In genomic region chr7:95546647-95547046, GRCh38 we compare ENCODE assay signal across 17 cellular contexts. TPM values are rescaled to one million over a fixed set of nuclear protein-coding genes. Genes with fewer than 3 reads are reported as not detected.
A peak's percentile ranks its signal among the peaks of the same experiment; 100 is the strongest.
DNase-seq lines count a peak whose midpoint lies in the region; ATAC-seq and TF ChIP-seq lines count a peak whose summit lies in the region.
"Had no signal": no experiment of that assay in that cellular context is flagged by ENCODE, and none has a peak within 500 bp of the region (broad histone marks: within the 10 kb centered on the region; RNA-seq: fewer than 3 reads in every experiment).

No MANE protein-coding gene starts in this region.

- no peaks in the 10 kb centered on the region for H4K20me1 ChIP-seq in IMR-90 (ENCODE audit: insufficient read depth, low read length)

- H3K56ac ChIP-seq in IMR-90 (ENCODE audit: extremely low read depth, insufficient read depth, low read length): no peak overlapping the region

- WGBS in IMR-90 (ENCODE audit: extremely low coverage in 2 of 2, insufficient read length in 1 of 2), 2 experiments: no CpG with 5 or more reads among the region's 4 CpGs
- WGBS in right lobe of liver (ENCODE audit: insufficient coverage, low coverage, low lambda C conversion rate, missing lambda C conversion rate): 14% methylated on average over 4 of the region's 4 CpGs

- no peak overlapping the region for H2AK5ac ChIP-seq in IMR-90 (ENCODE audit: low read depth, low read length)

- intact Hi-C loops in IMR-90 (cut with micrococcal nuclease) (no loop called here), right lobe of liver (cut with DNase I) (no loop called here)

- TF ChIP-seq CTCF in IMR-90 (conservative IDR thresholded peaks at IDR 0.05; ENCODE audit: low read depth, low read length) (no peak), right lobe of liver (IDR thresholded peaks at IDR 0.05) (peak in 1 of 4 donors; percentile 11)

- no peaks in the 10 kb centered on the region for H3K9me1 ChIP-seq in IMR-90 (ENCODE audit: insufficient read depth, low read length)

- no peak overlapping the region for H2BK20ac ChIP-seq in IMR-90 (ENCODE audit: low read depth, low read length)

- H3K9ac ChIP-seq in IMR-90 (ENCODE audit: low read depth, low read length) (no peak overlapping the region), subcutaneous abdominal adipose tissue (ENCODE audit: low read length in 5 of 5) (peak overlapping the region in 2 of 5 donors; percentile 21 to 56)

- DNase-seq in IMR-90: no peak
- DNase-seq in caudate nucleus (lab: John Stamatoyannopoulos, UW): no peak
- DNase-seq in right lobe of liver: peak in 1 of 3 donors; percentile 66
- DNase-seq in activated CD4-positive, alpha-beta T cell treated with anti-CD3 and anti-CD28 coated beads for 1 hour: no peak
- no peak for DNase-seq in NCI-H2029 (lab: John Stamatoyannopoulos, UW)
- no peak for DNase-seq in activated CD4-positive, alpha-beta T cell treated with anti-CD3 and anti-CD28 coated beads, Interleukin-2, amount 50 U/mL, for 48 hours
- DNase-seq: activated CD8-positive, alpha-beta memory T cell treated with anti-CD3 and anti-CD28 coated beads for 24 hours; COR-L47; foreskin fibroblast; midbrain; NCI-H2171 treated with DMSO at 0.1 percent for 48 hours; nucleus accumbens; spleen; stimulated activated naive CD4-positive, alpha-beta T cell had no signal

- dilution Hi-C loops in IMR-90 (cut with HindIII; ENCODE audit: low sequenced_read_pairs, unreplicated experiment): no loop called here

- no peak for TF ChIP-seq RAD21 in IMR-90 (IDR thresholded peaks at IDR 0.05; ENCODE audit: low read length)

- H3K36me3 ChIP-seq in IMR-90 (ENCODE audit: control insufficient read depth, insufficient read depth, low read length) (no peaks in the 10 kb centered on the region), right lobe of liver (no peaks in the 10 kb centered on the region), subcutaneous abdominal adipose tissue (ENCODE audit: control insufficient read depth in 5 of 5, insufficient read depth in 5 of 5, low read length in 5 of 5) (no peaks in the 10 kb centered on the region)
- H3K36me3 ChIP-seq: spleen had no signal

- H4K5ac ChIP-seq in IMR-90 (ENCODE audit: low read depth, low read length): no peak overlapping the region

- H4K8ac ChIP-seq in IMR-90 (ENCODE audit: low read depth in 2 of 2, low read length in 2 of 2): no peak overlapping the region

- H3K27ac ChIP-seq in IMR-90 (ENCODE audit: insufficient read depth, low read length) (no peak overlapping the region), caudate nucleus (ENCODE audit: low read depth, low read length) (peak overlapping the region; percentile 78), right lobe of liver (peak overlapping the region; percentile 17 to 94 (median 93)), subcutaneous abdominal adipose tissue (ENCODE audit: low read depth, low read length) (peak overlapping the region; percentile 99)

- no peak overlapping the region for H2AK9ac ChIP-seq in IMR-90 (replicated peaks; ENCODE audit: low read depth, low read length, poor library complexity)

- H3K9me3 ChIP-seq in IMR-90 (ENCODE audit: control insufficient read depth, insufficient read depth, low read length) (no peaks in the 10 kb centered on the region), right lobe of liver (no peaks in the 10 kb centered on the region), subcutaneous abdominal adipose tissue (ENCODE audit: control insufficient read depth in 5 of 5, low read length in 5 of 5) (no peaks in the 10 kb centered on the region)
- H3K9me3 ChIP-seq: spleen had no signal

- H3K27me3 ChIP-seq in IMR-90 (ENCODE audit: control insufficient read depth, insufficient read depth, low read length): peaks cover 2% of the 10 kb centered on the region
- no peaks in the 10 kb centered on the region for H3K27me3 ChIP-seq in right lobe of liver
- no peaks in the 10 kb centered on the region for H3K27me3 ChIP-seq in subcutaneous abdominal adipose tissue (ENCODE audit: control insufficient read depth in 5 of 5, insufficient read depth in 4 of 5, low read length in 5 of 5)
- H3K27me3 ChIP-seq: spleen had no signal

- no peak overlapping the region for H3K4ac ChIP-seq in IMR-90 (ENCODE audit: low read depth, low read length)

- CTCF ChIA-PET in IMR-90 (lab: Yijun Ruan, JAX): interaction anchor here (3.5 kb wide), 1 partner anchor 141 kb away, joined by 25 read pairs; no protein-coding TSS in a partner anchor

- H3K4me1 ChIP-seq in IMR-90 (ENCODE audit: control insufficient read depth, insufficient read depth, low read length) (no peaks in the 10 kb centered on the region), right lobe of liver (peaks cover 0 to 61% (median 30%) of the 10 kb centered on the region in 4 donors), subcutaneous abdominal adipose tissue (ENCODE audit: control insufficient read depth in 5 of 5, insufficient read depth in 5 of 5, low read length in 5 of 5) (peaks cover 11 to 67% (median 62%) of the 10 kb centered on the region in 5 donors)

- H3K4me3 ChIP-seq in IMR-90 (ENCODE audit: insufficient read depth, low read depth, low read length) (no peak overlapping the region), right lobe of liver (no peak overlapping the region), subcutaneous abdominal adipose tissue (ENCODE audit: low read depth in 1 of 5, low read length in 5 of 5) (peak overlapping the region in 2 of 5 donors; percentile 23 to 40)
- H3K4me3 ChIP-seq: spleen had no signal

- POLR2A ChIA-PET in IMR-90 (lab: Charles Lee; ENCODE audit: unreplicated experiment): no interaction called here

- no peak overlapping the region for H2BK120ac ChIP-seq in IMR-90 (ENCODE audit: low read depth, low read length)

- no peak overlapping the region for H3K14ac ChIP-seq in IMR-90 (replicated peaks; ENCODE audit: low read depth, low read length)

- no peak overlapping the region for H3K23ac ChIP-seq in IMR-90 (ENCODE audit: low read depth, low read length)

- no TSS peak for BruUV-seq in IMR-90 (replicated peaks; lab: Mats Ljungman, UMichigan)

- H3K18ac ChIP-seq in IMR-90 (ENCODE audit: low read depth, low read length): no peak overlapping the region

- H3K4me2 ChIP-seq in IMR-90 (ENCODE audit: low read depth, low read length): no peak overlapping the region

- in situ Hi-C loops in IMR-90 (cut with MboI; ENCODE audit: low sequenced_read_pairs): no loop called here

- ATAC-seq in IMR-90 (ENCODE audit: low read depth): no peak
- ATAC-seq in right lobe of liver: peak; percentile 5 to 59 (median 35)
- no peak for ATAC-seq in GM19023 (IDR thresholded peaks at IDR 0.05; ENCODE audit: unreplicated experiment)

- no peak overlapping the region for H2BK5ac ChIP-seq in IMR-90 (ENCODE audit: low read depth, low read length, poor library complexity, severe bottlenecking)

- no peak overlapping the region for H2BK15ac ChIP-seq in IMR-90 (ENCODE audit: low read depth, low read length)

- TF ChIP-seq POLR2A in IMR-90 (IDR thresholded peaks at IDR 0.05; ENCODE audit: low read depth, low read length): no peak
- TF ChIP-seq POLR2A in right lobe of liver (IDR thresholded peaks at IDR 0.05): no peak

- H3K79me1 ChIP-seq in IMR-90 (ENCODE audit: low read depth in 1 of 2, low read length in 2 of 2): no peaks in the 10 kb centered on the region

- H4K91ac ChIP-seq in IMR-90 (ENCODE audit: insufficient read depth, low read depth, low read length): no peak overlapping the region

- H2AFZ ChIP-seq in IMR-90 (replicated peaks; ENCODE audit: low read length, poor library complexity): no peak overlapping the region

TF ChIP-seq in IMR-90, 13 proteins besides CTCF, POLR2A, EP300 and RAD21:
- TF ChIP-seq MAFK (IDR thresholded peaks at IDR 0.05; ENCODE audit: low read depth, low read length) (peak; percentile 73), USF2 (IDR thresholded peaks at IDR 0.05; ENCODE audit: low read depth, low read length) (no peak)

RNA-seq across cellular contexts. Expression of gene PDK4, which starts 49.7 kb away (rescaled TPM):
- under 0.01 TPM in 2 replicates for total RNA-seq in IMR-90 (2012; rRNA removed)
- 0.03 and 0.06 TPM in 2 replicates for polyA plus RNA-seq in IMR-90 (2012; rRNA removed)
- 0.01 and 0.25 TPM in 2 replicates for polyA plus RNA-seq in IMR-90 (2012; cell fraction: cytosol; rRNA removed)
- polyA plus RNA-seq in IMR-90 (2012; cell fraction: nucleus; rRNA removed; ENCODE audit: low replicate concordance): 0.29 TPM in 1 of 2 replicates, not detected in the other
- 100 to 1,000 TPM in 1 of 6 experiments, 10 to 100 TPM in 4, 1 to 10 TPM in 1; 7.9 to 109 (median 79.0) TPM for total RNA-seq in right lobe of liver
- total RNA-seq: T-helper 1 cell treated with Interleukin-12 subunit alpha and Interleukin-12 subunit beta and Interleukin-4 antibody, amounts not matched to agents 30 ng/mL and 1 ng/mL, for 36 hours had no signal

Comparison
In these comparisons a context has a peak if more than half of its experiments do, and no peak if none do; other contexts are left out.
1. ATAC-seq: peak in right lobe of liver (4 of 4); none in IMR-90 (single experiment) and GM19023 (single experiment).